8 cellular contexts compared by ENCODE assay signal in the genomic region with DNA sequence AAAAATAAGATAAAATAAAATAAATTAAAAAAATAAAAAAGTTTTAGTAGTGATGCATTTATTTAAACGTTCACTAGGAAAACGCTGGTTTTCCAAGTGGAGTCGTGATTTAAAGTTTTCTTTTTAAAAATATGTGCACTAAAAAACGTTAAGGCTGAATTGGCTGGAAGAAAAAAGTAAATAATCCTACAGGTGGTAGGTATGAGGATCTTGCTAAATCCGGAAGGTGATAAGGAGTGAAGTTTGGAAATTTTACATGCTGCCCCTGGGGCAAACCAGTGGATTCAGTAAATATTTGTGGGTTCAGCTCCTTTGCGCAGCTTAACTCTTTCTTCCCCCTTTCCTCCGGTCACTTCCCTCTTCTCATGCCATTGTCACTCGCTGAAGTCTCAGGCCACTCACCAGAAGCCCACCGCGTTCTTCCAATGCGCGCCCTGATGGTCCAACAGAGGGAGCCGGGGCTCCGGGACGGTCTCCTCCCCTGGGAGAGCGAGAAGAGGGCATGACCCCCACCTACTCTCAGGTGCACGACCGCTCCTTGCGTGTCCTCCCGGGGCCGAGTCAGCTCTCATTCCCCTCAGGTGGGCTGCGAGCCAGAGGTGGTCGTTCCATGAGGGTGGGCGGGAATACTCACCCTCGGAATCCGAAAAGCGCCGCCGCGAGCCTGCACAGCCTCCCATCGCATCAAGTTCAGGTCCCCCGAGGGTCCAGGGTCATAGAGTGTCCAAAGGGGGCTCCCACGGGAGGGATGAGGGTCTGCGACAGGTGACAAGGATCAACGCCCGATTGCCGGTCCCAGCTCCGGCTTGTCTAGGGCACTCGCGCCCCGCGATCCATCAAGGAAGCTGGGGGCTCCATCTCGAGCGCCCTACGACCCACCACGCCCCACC. TPM values are rescaled to one million over a fixed set of nuclear protein-coding genes. Genes with fewer than 3 reads are reported as not detected.
DNase-seq lines count a peak whose midpoint lies in the region; ATAC-seq, FAIRE-seq and TF ChIP-seq lines count a peak whose summit lies in the region.

No MANE protein-coding gene starts in this region.

- TF ChIP-seq POLR2A in A549 (IDR thresholded peaks at IDR 0.05; ENCODE audit: low read length) (no peak), erythroblast (IDR thresholded peaks at IDR 0.05; ENCODE audit: low read length) (no peak)

- no peaks in the 10 kb centered on the region for H3K9me3 ChIP-seq in A549

- DNase-seq in A549 (ENCODE audit: low read depth in 1 of 2, low spot score in 1 of 2), result peak in 1 of 2 experiments; percentile 43
- DNase-seq in GM03348 (ENCODE audit: low spot score), result peak; percentile 63
- DNase-seq in HTR-8/SVneo (ENCODE audit: insufficient read length, low spot score), result peak; percentile 27
- DNase-seq in UCSD-AML1 (lab: John Stamatoyannopoulos, UW; ENCODE audit: unreplicated experiment), result peak; percentile 46
- peak; percentile 42 to 51 for DNase-seq in erythroblast (lab: John Stamatoyannopoulos, UW)
- peak; percentile 34 for DNase-seq in myocyte (ENCODE audit: low read depth)
- no peak for DNase-seq in NCI-H2107 (lab: John Stamatoyannopoulos, UW)
- DNase-seq in NCI-H2107 treated with DMSO at 0.1 percent for 48 hours (lab: John Stamatoyannopoulos, UW; ENCODE audit: unreplicated experiment), result no peak

- peak; percentile 69 to 70 for ATAC-seq in A549

- H3K27ac ChIP-seq in A549, result peak overlapping the region; percentile 94 to 98

- H3K4me3 ChIP-seq in A549, result peak overlapping the region; percentile 68

- peak in 1 of 2 experiments; percentile 33; a peak in 4 of 5 replicates for TF ChIP-seq RAD21 in A549 (conservative IDR thresholded peaks at IDR 0.05 in 1 of 2, IDR thresholded peaks at IDR 0.05 in 1 of 2)

- CTCF ChIA-PET in A549 (lab: Yijun Ruan, JAX), result interaction anchor here (1.2 to 2.1 kb wide), 4 partner anchors 9 to 170 kb away, joined by 3 to 8 read pairs (median 4); no protein-coding TSS in a partner anchor

- H3K4me2 ChIP-seq in A549, result peak overlapping the region; percentile 86

- TF ChIP-seq EP300 in A549 (IDR thresholded peaks at IDR 0.05), result no peak

- WGBS in A549 (ENCODE audit: missing lambda C conversion rate), result 3% methylated on average over 30 of the region's 46 CpGs

- POLR2A ChIA-PET in A549 (lab: Yijun Ruan, JAX), result interaction anchor here (0.6 to 0.7 kb wide), 4 partner anchors 19 to 310 kb away, joined by 3 to 4 read pairs (median 3); no protein-coding TSS in a partner anchor

- peaks cover 6% of the 10 kb centered on the region; the same call in 1 of the 3 replicates for H3K4me1 ChIP-seq in A549

- FAIRE-seq in A549 (lab: Jason Lieb, UNC) (no peak), HTR-8/SVneo (lab: Jason Lieb, UNC) (no peak)

- no peak; the same call in 2 of the 3 replicates for TF ChIP-seq CTCF in A549 (IDR thresholded peaks at IDR 0.05)

TF ChIP-seq in A549, 52 proteins besides CTCF, POLR2A, EP300 and RAD21:
- TF ChIP-seq FOSB (CRISPR knock-in tag; IDR thresholded peaks at IDR 0.05) (no peak), JUN (IDR thresholded peaks at IDR 0.05) (no peak), PHF8 (IDR thresholded peaks at IDR 0.05; ENCODE audit: borderline replicate concordance, low read depth) (peak; percentile 29; the same call in 1 of the 2 replicates), RFX5 (IDR thresholded peaks at IDR 0.05) (no peak), RNF2 (IDR thresholded peaks at IDR 0.05; ENCODE audit: borderline replicate concordance, low read depth) (no peak), SREBF2 (IDR thresholded peaks at IDR 0.05) (no peak), NFE2L2 (conservative IDR thresholded peaks at IDR 0.05; ENCODE audit: low read length) (no peak), CBX2 (IDR thresholded peaks at IDR 0.05; ENCODE audit: borderline replicate concordance, low read depth) (no peak), SMC3 (IDR thresholded peaks at IDR 0.05) (peak; percentile 18; the same call in 2 of the 3 replicates), ZFP36 (IDR thresholded peaks at IDR 0.05; ENCODE audit: borderline replicate concordance, partially characterized antibody) (no peak)

RNA-seq across cellular contexts. Expression of gene CLN3, which starts 0.5 kb away (rescaled TPM):
- 17.4 and 22.3 TPM in 2 replicates for polyA plus RNA-seq in A549 (2011; rRNA removed)
- polyA plus RNA-seq in A549 (2012; cell fraction: cytosol; rRNA removed), result 18.6 and 26.7 TPM in 2 replicates
- 85.1 and 88.5 TPM in 2 replicates for polyA plus RNA-seq in A549 (2012; cell fraction: nucleus; rRNA removed)
- 18.0 to 22.2 TPM (median 21.5 TPM) in 3 replicates for polyA plus RNA-seq in A549 (2017; fragmentation: RNase III; extraction: RNeasy Plus Mini Kit Qiagen cat#74134 plus additional on column Dnase treatment)
- 15.0 and 21.9 TPM in 2 replicates for polyA minus RNA-seq in A549 (2011; rRNA and poly(A)+ RNA removed)
- 12.4 and 18.3 TPM in 2 replicates for total RNA-seq in myocyte
- polyA plus RNA-seq in myocyte (2012), result 33.3 TPM

RNA-seq across cellular contexts. Expression of gene APOBR, which starts 3.1 kb away (rescaled TPM):
- polyA plus RNA-seq in A549 (2011; rRNA removed) (0.01 TPM in 1 of 2 replicates, not detected in the other), A549 (2017; fragmentation: RNase III; extraction: RNeasy Plus Mini Kit Qiagen cat#74134 plus additional on column Dnase treatment) (0.05 to 0.08 TPM (median 0.07 TPM) in 3 replicates)
- polyA plus RNA-seq in A549 (2012; cell fraction: cytosol; rRNA removed), result 0.01 TPM in 1 of 2 replicates, not detected in the other
- 0.04 TPM in 2 replicates for polyA plus RNA-seq in A549 (2012; cell fraction: nucleus; rRNA removed)
- not detected in 2 replicates for polyA minus RNA-seq in A549 (2011; rRNA and poly(A)+ RNA removed)
- total RNA-seq in myocyte, result not detected in 2 replicates
- polyA plus RNA-seq in myocyte (2012), result 0.04 TPM

RNA-seq across cellular contexts. Expression of gene IL27, which starts 15.3 kb away (rescaled TPM):
- polyA plus RNA-seq in A549 (2011; rRNA removed), result not detected in 2 replicates
- polyA plus RNA-seq in A549 (2012; cell fraction: cytosol; rRNA removed), result not detected in 2 replicates
- not detected in 2 replicates for polyA plus RNA-seq in A549 (2012; cell fraction: nucleus; rRNA removed)
- polyA plus RNA-seq in A549 (2017; fragmentation: RNase III; extraction: RNeasy Plus Mini Kit Qiagen cat#74134 plus additional on column Dnase treatment), result not detected in 3 replicates
- not detected in 2 replicates for polyA minus RNA-seq in A549 (2011; rRNA and poly(A)+ RNA removed)
- not detected in 2 replicates for total RNA-seq in myocyte
- not detected for polyA plus RNA-seq in myocyte (2012)

RNA-seq across cellular contexts. Expression of gene NPIPB7, which starts 19.2 kb away (rescaled TPM):
- 0.13 and 0.38 TPM in 2 replicates for polyA plus RNA-seq in A549 (2011; rRNA removed)
- 0.19 and 0.44 TPM in 2 replicates for polyA plus RNA-seq in A549 (2012; cell fraction: cytosol; rRNA removed)
- 0.87 and 1.0 TPM in 2 replicates for polyA plus RNA-seq in A549 (2012; cell fraction: nucleus; rRNA removed)
- polyA plus RNA-seq in A549 (2017; fragmentation: RNase III; extraction: RNeasy Plus Mini Kit Qiagen cat#74134 plus additional on column Dnase treatment), result 0.61 to 0.80 TPM (median 0.66 TPM) in 3 replicates
- not detected in 2 replicates for polyA minus RNA-seq in A549 (2011; rRNA and poly(A)+ RNA removed)
- total RNA-seq in myocyte, result not detected in 2 replicates
- polyA plus RNA-seq in myocyte (2012), result 0.05 TPM

RNA-seq across cellular contexts. Expression of gene NUPR1, which starts 47.4 kb away (rescaled TPM):
- polyA plus RNA-seq in A549 (2011; rRNA removed), result 19.0 and 47.8 TPM in 2 replicates
- polyA plus RNA-seq in A549 (2012; cell fraction: cytosol; rRNA removed), result 15.7 and 16.4 TPM in 2 replicates
- 6.1 and 8.2 TPM in 2 replicates for polyA plus RNA-seq in A549 (2012; cell fraction: nucleus; rRNA removed)
- 24.5 to 29.3 TPM (median 25.9 TPM) in 3 replicates for polyA plus RNA-seq in A549 (2017; fragmentation: RNase III; extraction: RNeasy Plus Mini Kit Qiagen cat#74134 plus additional on column Dnase treatment)
- polyA minus RNA-seq in A549 (2011; rRNA and poly(A)+ RNA removed), result 3.6 and 5.7 TPM in 2 replicates
- total RNA-seq in myocyte, result 5.9 and 16.0 TPM in 2 replicates
- 295 TPM for polyA plus RNA-seq in myocyte (2012)

Comparison
In these comparisons a context has a peak if more than half of its experiments do, and no peak if none do; other contexts are left out.
1. DNase-seq: peak in GM03348 (single experiment), HTR-8/SVneo (single experiment), UCSD-AML1 (single experiment), erythroblast (2 of 2) and myocyte (single experiment); none in NCI-H2107 (single experiment) and NCI-H2107 treated with DMSO at 0.1 percent for 48 hours (single experiment).